1 cellular context compared by ENCODE assay signal in the genomic region with DNA sequence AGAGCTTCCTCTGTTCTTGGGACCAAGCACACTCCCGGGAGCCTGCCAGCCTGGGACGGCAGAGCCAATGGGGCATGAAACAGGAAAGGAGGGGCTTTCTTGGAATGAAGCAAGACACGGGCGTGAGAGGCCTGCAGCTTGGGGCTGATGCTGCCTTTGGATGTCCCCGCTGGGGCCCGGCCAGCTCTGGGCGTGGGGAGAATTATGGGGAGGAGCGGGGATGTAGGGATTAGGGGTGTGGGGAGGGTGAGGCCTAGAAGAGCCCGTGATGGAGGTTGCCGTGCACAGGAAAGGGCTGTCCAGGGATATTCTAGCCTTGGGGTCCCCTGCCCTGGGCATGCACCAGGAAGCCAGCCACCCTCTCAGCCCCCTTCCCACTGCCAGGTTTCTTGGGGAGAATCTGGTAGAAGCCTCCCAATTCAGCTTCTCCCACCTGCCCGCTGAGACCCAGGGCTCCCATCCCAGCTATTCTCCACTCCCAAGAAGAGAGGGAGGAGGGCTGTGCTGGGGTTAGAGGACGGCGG.
TF ChIP-seq lines count a peak whose summit lies in the region.

No MANE protein-coding gene starts in this region.

TF ChIP-seq in HEK293, 187 proteins besides CTCF, POLR2A, EP300 and RAD21 (continued from another document):
- TF ChIP-seq ZNF677 (tag by site-specific recombination; IDR thresholded peaks at IDR 0.05) = no peak
- TF ChIP-seq TCF7L2 (IDR thresholded peaks at IDR 0.05; ENCODE audit: borderline replicate concordance, low read depth, low read length) = no peak
TF ChIP-seq in HEK293: peak in this region for 1.
